ENCODE assay signal across 8 cellular contexts in the genomic region with DNA sequence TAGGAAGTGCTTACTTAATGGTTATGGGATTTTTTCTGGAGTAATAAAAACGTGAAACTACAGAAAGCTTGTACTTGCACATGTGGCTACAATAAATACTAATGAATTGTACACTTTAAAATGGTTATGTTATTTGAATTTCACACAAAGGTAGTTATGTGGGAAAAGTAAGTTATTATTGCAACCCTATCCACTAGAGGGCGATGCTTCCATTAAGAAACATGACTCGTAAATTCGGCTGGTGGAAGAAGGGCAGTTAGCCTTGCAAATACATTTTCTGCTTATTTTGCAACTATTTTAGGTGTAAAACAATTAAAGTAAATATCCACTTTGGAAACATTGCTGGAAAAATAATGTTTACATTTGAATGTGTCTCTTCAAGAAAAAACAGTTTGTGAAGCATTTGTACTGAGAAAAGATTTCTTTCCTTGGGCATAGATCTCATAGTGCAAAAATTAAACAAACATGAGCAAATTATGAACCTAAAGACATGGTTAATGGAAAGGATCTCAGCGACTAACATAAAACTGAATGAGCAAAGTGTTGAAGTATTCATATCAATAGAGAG.
A peak's percentile ranks its signal among the peaks of the same experiment; 100 is the strongest.
DNase-seq lines count a peak whose midpoint lies in the region; ATAC-seq, FAIRE-seq and TF ChIP-seq lines count a peak whose summit lies in the region.

No MANE protein-coding gene starts in this region.

- H4K91ac ChIP-seq in neuronal stem cell (ENCODE audit: low read depth, low read length, poor library complexity) = no peak overlapping the region

- H2BK15ac ChIP-seq in neuronal stem cell (ENCODE audit: low read length) = no peak overlapping the region

- peak; percentile 68 for ATAC-seq in GM21423 (IDR thresholded peaks at IDR 0.05; ENCODE audit: unreplicated experiment)
- no peak for ATAC-seq in Panc1
- no peak for ATAC-seq in GM21381 (IDR thresholded peaks at IDR 0.05; ENCODE audit: unreplicated experiment)

- H3K27ac ChIP-seq in Panc1 (ENCODE audit: low read length) = no peak overlapping the region
- no peak overlapping the region for H3K27ac ChIP-seq in endothelial cell of umbilical vein (ENCODE audit: insufficient read depth, low read depth, low read length)
- no peak overlapping the region for H3K27ac ChIP-seq in neuronal stem cell (replicated peaks; ENCODE audit: low read length)

- dilution Hi-C loops in endothelial cell of umbilical vein (cut with MboI; ENCODE audit: extremely low pct_ligation_motif_present, low sequenced_read_pairs) = no loop called here

- H2BK5ac ChIP-seq in neuronal stem cell (ENCODE audit: low read length) = no peak overlapping the region

- H3K9me1 ChIP-seq in endothelial cell of umbilical vein (replicated peaks; ENCODE audit: control insufficient read depth, extremely low read depth, insufficient read depth, low read length) = no peaks in the 10 kb centered on the region

- no peaks in the 10 kb centered on the region for H3K9me3 Mint-ChIP-seq in activated naive CD4-positive, alpha-beta T cell treated with anti-CD3 and anti-CD28 coated beads, Interleukin-2, amount 10 ng/mL, durations not matched to agents 7 days and 5 days

- H3K4me1 Mint-ChIP-seq in activated naive CD4-positive, alpha-beta T cell treated with anti-CD3 and anti-CD28 coated beads, Interleukin-2, amount 10 ng/mL, durations not matched to agents 7 days and 5 days = no peaks in the 10 kb centered on the region

- H3K9me3 ChIP-seq in Panc1 (ENCODE audit: control insufficient read depth, insufficient read depth, low read depth, low read length) = no peaks in the 10 kb centered on the region
- no peaks in the 10 kb centered on the region for H3K9me3 ChIP-seq in endothelial cell of umbilical vein (replicated peaks; ENCODE audit: control insufficient read depth, insufficient read depth, low read length)
- H3K9me3 ChIP-seq in neuronal stem cell (replicated peaks in 1 of 2; ENCODE audit: control insufficient read depth in 2 of 2, insufficient read depth in 1 of 2, low read depth in 1 of 2, low read length in 2 of 2) = no peaks in the 10 kb centered on the region

- TF ChIP-seq POLR2A in endothelial cell of umbilical vein (IDR thresholded peaks at IDR 0.05; ENCODE audit: low read depth, low read length) = no peak

- no peak overlapping the region for H2BK12ac ChIP-seq in neuronal stem cell (ENCODE audit: low read length)

- H3K4me1 ChIP-seq in Panc1 (ENCODE audit: control insufficient read depth, insufficient read depth, low read length) (no peaks in the 10 kb centered on the region), endothelial cell of umbilical vein (ENCODE audit: control insufficient read depth, extremely low read depth, insufficient read depth, low read length) (no peaks in the 10 kb centered on the region), neuronal stem cell (ENCODE audit: control insufficient read depth in 2 of 2, insufficient read depth in 1 of 2, low read depth in 1 of 2, low read length in 2 of 2) (peaks cover 4 to 5% of the 10 kb centered on the region in 2 donors)

- H3K27ac Mint-ChIP-seq in activated naive CD4-positive, alpha-beta T cell treated with anti-CD3 and anti-CD28 coated beads, Interleukin-2, amount 10 ng/mL, durations not matched to agents 7 days and 5 days = no peak overlapping the region

- no peaks in the 10 kb centered on the region for H3K36me3 ChIP-seq in Panc1 (ENCODE audit: control insufficient read depth, insufficient read depth, low read length)
- H3K36me3 ChIP-seq in endothelial cell of umbilical vein (ENCODE audit: control insufficient read depth in 2 of 2, extremely low read depth in 1 of 2, insufficient read depth in 2 of 2, low read length in 2 of 2) = no peaks in the 10 kb centered on the region
- H3K36me3 ChIP-seq in neuronal stem cell (replicated peaks in 1 of 2; ENCODE audit: control insufficient read depth in 2 of 2, insufficient read depth in 2 of 2, low read length in 2 of 2) = no peaks in the 10 kb centered on the region

- no peak overlapping the region for H3K4ac ChIP-seq in neuronal stem cell (ENCODE audit: low read length)

- no CpG with 5 or more reads among the region's 5 CpGs for WGBS in neuronal stem cell (ENCODE audit: extremely low coverage in 2 of 2, insufficient read length in 2 of 2, insufficient replicate concordance in 1 of 2), 2 donors

- no peak overlapping the region for H3K23ac ChIP-seq in neuronal stem cell (ENCODE audit: low read depth, low read length, poor library complexity)

- POLR2A ChIA-PET in Panc1 (lab: Charles Lee) (no interaction called here), endothelial cell of umbilical vein (lab: Charles Lee) (no interaction called here)

- no peak overlapping the region for H2AK5ac ChIP-seq in neuronal stem cell (ENCODE audit: low read depth, low read length)

- no peak overlapping the region for H3K4me3 Mint-ChIP-seq in activated naive CD4-positive, alpha-beta T cell treated with anti-CD3 and anti-CD28 coated beads, Interleukin-2, amount 10 ng/mL, durations not matched to agents 7 days and 5 days

- H3K27me3 Mint-ChIP-seq in activated naive CD4-positive, alpha-beta T cell treated with anti-CD3 and anti-CD28 coated beads, Interleukin-2, amount 10 ng/mL, durations not matched to agents 7 days and 5 days = peaks cover 7% of the 10 kb centered on the region

- H4K20me1 ChIP-seq in endothelial cell of umbilical vein (replicated peaks; ENCODE audit: control insufficient read depth, extremely low read depth, insufficient read depth, low read length) = no peaks in the 10 kb centered on the region

- H3K36me3 Mint-ChIP-seq in activated naive CD4-positive, alpha-beta T cell treated with anti-CD3 and anti-CD28 coated beads, Interleukin-2, amount 10 ng/mL, durations not matched to agents 7 days and 5 days = no peaks in the 10 kb centered on the region

- peak; percentile 3 for DNase-seq in DMS79 (lab: John Stamatoyannopoulos, UW)
- peak; percentile 18 for DNase-seq in Panc1 (ENCODE audit: low read depth, low spot score)
- peak; percentile 77 for DNase-seq in endothelial cell of umbilical vein (ENCODE audit: low read depth, low spot score)
- peak; percentile 52 for DNase-seq in neuronal stem cell (ENCODE audit: low spot score)
- no peak for DNase-seq in activated naive CD4-positive, alpha-beta T cell treated with anti-CD3 and anti-CD28 coated beads, Interleukin-2, amount 10 ng/mL, durations not matched to agents 7 days and 5 days

- H3K79me2 ChIP-seq in endothelial cell of umbilical vein (ENCODE audit: control insufficient read depth, insufficient read depth, low read length) = no peaks in the 10 kb centered on the region

- BruUV-seq in Panc1 (replicated peaks; lab: Mats Ljungman, UMichigan) = no TSS peak
- no TSS peak for BruUV-seq in endothelial cell of umbilical vein (replicated peaks; lab: Mats Ljungman, UMichigan)

- H4K8ac ChIP-seq in neuronal stem cell (ENCODE audit: low read depth, low read length) = no peak overlapping the region

- no peaks in the 10 kb centered on the region for H3K79me1 ChIP-seq in neuronal stem cell (ENCODE audit: low read depth, low read length)

- H3K27me3 ChIP-seq in Panc1 (ENCODE audit: control insufficient read depth, insufficient read depth, low read length) = no peaks in the 10 kb centered on the region
- H3K27me3 ChIP-seq in endothelial cell of umbilical vein (ENCODE audit: control insufficient read depth in 2 of 2, insufficient read depth in 2 of 2, low read length in 2 of 2) = peaks cover 22 to 30% of the 10 kb centered on the region in 2 experiments
- no peaks in the 10 kb centered on the region for H3K27me3 ChIP-seq in neuronal stem cell (ENCODE audit: control insufficient read depth in 3 of 3, insufficient read depth in 3 of 3, low read depth in 1 of 3, low read length in 3 of 3)

- in situ Hi-C loops in Panc1 (cut with HindIII; ENCODE audit: low pct_unique_long_range_greater_than_20kb, low sequenced_read_pairs) = no loop called here

- CTCF ChIA-PET in Panc1 (lab: Charles Lee) = no interaction called here
- CTCF ChIA-PET in endothelial cell of umbilical vein (lab: Charles Lee) = interaction anchor here (1.1 to 2.1 kb wide), 5 partner anchors 10 to 473 kb away, joined by 3 to 48 read pairs (median 7); no protein-coding TSS in a partner anchor
- CTCF ChIA-PET in activated naive CD4-positive, alpha-beta T cell treated with anti-CD3 and anti-CD28 coated beads, Interleukin-2, amount 10 ng/mL, durations not matched to agents 7 days and 5 days (lab: Charles Lee) = interaction anchor here (0.9 to 4.3 kb wide), 5 partner anchors 9 to 473 kb away, joined by 3 to 39 read pairs (median 3); no protein-coding TSS in a partner anchor

- H3K18ac ChIP-seq in neuronal stem cell (ENCODE audit: low read length) = no peak overlapping the region

- H2AFZ ChIP-seq in endothelial cell of umbilical vein (ENCODE audit: low read depth, low read length) (no peak overlapping the region), neuronal stem cell (ENCODE audit: low read length) (no peak overlapping the region)

- H3K4me2 ChIP-seq in endothelial cell of umbilical vein (ENCODE audit: insufficient read depth, low read length) (no peak overlapping the region), neuronal stem cell (ENCODE audit: insufficient read depth, low read length, poor library complexity, severe bottlenecking) (no peak overlapping the region)

- H3K14ac ChIP-seq in neuronal stem cell (ENCODE audit: low read length) = no peak overlapping the region

- no peak overlapping the region for H2BK120ac ChIP-seq in neuronal stem cell (ENCODE audit: low read depth, low read length)

- FAIRE-seq in endothelial cell of umbilical vein (lab: Jason Lieb, UNC) = peak; percentile 52

- intact Hi-C loops in Panc1 (cut with micrococcal nuclease; ENCODE audit: unreplicated experiment) (loop anchor here (2.0 to 5.0 kb wide), 3 partner anchors 291 to 473 kb away; no protein-coding TSS in a partner anchor), endothelial cell of umbilical vein (cut with micrococcal nuclease) (loop anchor here (1.0 to 5.0 kb wide), 6 partner anchors 297 to 727 kb away; a partner anchor contains a TSS)

- TF ChIP-seq CTCF in LNCAP (IDR thresholded peaks at IDR 0.05) (peak; percentile 59), Panc1 (IDR thresholded peaks at IDR 0.05) (peak; percentile 70; the same call in 1 of the 2 replicates), endothelial cell of umbilical vein (IDR thresholded peaks at IDR 0.05; ENCODE audit: extremely low read depth in 1 of 2, insufficient read depth in 1 of 2, low read depth in 1 of 2, low read length in 2 of 2) (peak; percentile 43 to 46)

- H3K9ac ChIP-seq in endothelial cell of umbilical vein (replicated peaks; ENCODE audit: extremely low read depth, insufficient read depth, low read length) = no peak overlapping the region
- H3K9ac ChIP-seq in neuronal stem cell (ENCODE audit: low read depth, low read length, poor library complexity) = no peak overlapping the region

- H3K4me3 ChIP-seq in Panc1 (ENCODE audit: low read depth in 2 of 2, low read length in 2 of 2) (no peak overlapping the region), endothelial cell of umbilical vein (replicated peaks in 1 of 3; ENCODE audit: insufficient read depth in 1 of 3, low read depth in 1 of 3, low read length in 3 of 3) (no peak overlapping the region), neuronal stem cell (ENCODE audit: low read length in 2 of 2) (no peak overlapping the region)

TF ChIP-seq in endothelial cell of umbilical vein, 7 proteins besides CTCF, POLR2A, EP300 and RAD21:
- TF ChIP-seq GATA2 (IDR thresholded peaks at IDR 0.05; ENCODE audit: insufficient read depth, insufficient read length, low read depth, low read length) = no peak
- no peak for TF ChIP-seq EZH2 (IDR thresholded peaks at IDR 0.05; ENCODE audit: borderline replicate concordance, low read depth, low read length, severe bottlenecking)
